In genomic region chr13:102608944-102609343, GRCh38 we compare ENCODE assay signal across 1 cellular context.
TF ChIP-seq lines count a peak whose summit lies in the region.

No MANE protein-coding gene starts in this region.

TF ChIP-seq in GM23338, 12 proteins besides CTCF, POLR2A, EP300 and RAD21 (continued from another document):
- TF ChIP-seq ZNF462 (CRISPR knock-in tag; IDR thresholded peaks at IDR 0.05) (no peak), ETS1 (IDR thresholded peaks at IDR 0.05) (no peak), EZH2 (IDR thresholded peaks at IDR 0.05; ENCODE audit: low read depth, unreplicated experiment) (no peak)
